In genomic region chr1:178301141-178301540, GRCh38 we compare ENCODE assay signal across 18 cellular contexts.
DNase-seq lines count a peak whose midpoint lies in the region; ATAC-seq, FAIRE-seq and TF ChIP-seq lines count a peak whose summit lies in the region.
"Had no signal": no experiment of that assay in that cellular context is flagged by ENCODE, and none has a peak within 500 bp of the region (broad histone marks: within the 10 kb centered on the region; RNA-seq: fewer than 3 reads in every experiment).

No MANE protein-coding gene starts in this region.

- H3K4me3 Mint-ChIP-seq in type B pancreatic cell, result no peak overlapping the region
- no peak overlapping the region for H3K4me3 Mint-ChIP-seq in activated CD8-positive, alpha-beta T cell treated with anti-CD3 and anti-CD28 coated beads, Interleukin-2, amount 10 ng/mL, durations not matched to agents 7 days and 5 days
- H3K4me3 Mint-ChIP-seq: B cell; CD4-positive, alpha-beta T cell had no signal

- DNase-seq in mucosa of descending colon, result no peak
- DNase-seq in type B pancreatic cell (ENCODE audit: extremely low spot score, unreplicated experiment), result no peak
- no peak for DNase-seq in activated CD8-positive, alpha-beta T cell treated with anti-CD3 and anti-CD28 coated beads, Interleukin-2, amount 10 ng/mL, durations not matched to agents 7 days and 5 days
- no peak for DNase-seq in SHP77 treated with DMSO at 0.1 percent for 48 hours (lab: John Stamatoyannopoulos, UW)
- DNase-seq: C1 segment of cervical spinal cord; Calu3; CD4-positive, alpha-beta T cell; DMS 273 treated with DMSO at 0.1 percent for 48 hours; GOT3 had no signal

- H3K4me1 Mint-ChIP-seq in type B pancreatic cell (ENCODE audit: unreplicated experiment), result peaks cover 8% of the 10 kb centered on the region
- H3K4me1 Mint-ChIP-seq in activated CD8-positive, alpha-beta T cell treated with anti-CD3 and anti-CD28 coated beads, Interleukin-2, amount 10 ng/mL, durations not matched to agents 7 days and 5 days (ENCODE audit: low read depth), result no peaks in the 10 kb centered on the region
- H3K4me1 Mint-ChIP-seq: B cell had no signal

- H3K27ac Mint-ChIP-seq in type B pancreatic cell, result peak overlapping the region; percentile 88
- H3K27ac Mint-ChIP-seq in activated CD8-positive, alpha-beta T cell treated with anti-CD3 and anti-CD28 coated beads, Interleukin-2, amount 10 ng/mL, durations not matched to agents 7 days and 5 days, result no peak overlapping the region
- H3K27ac Mint-ChIP-seq: B cell; CD4-positive, alpha-beta T cell had no signal

- peak overlapping the region; percentile 55 to 77 for H3K27ac ChIP-seq in esophagus (ENCODE audit: low read depth in 2 of 2, low read length in 1 of 2)

- FAIRE-seq in colon (lab: Jason Lieb, UNC), result peak; percentile 24
- FAIRE-seq: A204.1, GM12878, HepG2, HTR-8/SVneo had no signal

- POLR2A ChIA-PET in activated CD8-positive, alpha-beta T cell treated with anti-CD3 and anti-CD28 coated beads, Interleukin-2, amount 10 ng/mL, durations not matched to agents 7 days and 5 days (lab: Charles Lee), result no interaction called here

- H3K36me3 ChIP-seq in esophagus (ENCODE audit: control insufficient read depth in 2 of 2, insufficient read depth in 2 of 2, low read length in 1 of 2) (no peaks in the 10 kb centered on the region), mucosa of descending colon (ENCODE audit: low read depth) (no peaks in the 10 kb centered on the region)
- H3K36me3 ChIP-seq: HAP-1 had no signal

- H3K9me3 ChIP-seq in esophagus (ENCODE audit: control insufficient read depth in 2 of 2, insufficient read depth in 1 of 2, low read depth in 1 of 2, low read length in 1 of 2) (no peaks in the 10 kb centered on the region), mucosa of descending colon (no peaks in the 10 kb centered on the region)
- H3K9me3 ChIP-seq: HAP-1 had no signal

- H3K4me3 ChIP-seq in esophagus (ENCODE audit: low read depth in 1 of 2, low read length in 2 of 2) (no peak overlapping the region), mucosa of descending colon (no peak overlapping the region)
- H3K4me3 ChIP-seq: GM12878, HAP-1 had no signal

- H3K36me3 Mint-ChIP-seq in type B pancreatic cell, result peaks cover 6% of the 10 kb centered on the region
- H3K36me3 Mint-ChIP-seq in activated CD8-positive, alpha-beta T cell treated with anti-CD3 and anti-CD28 coated beads, Interleukin-2, amount 10 ng/mL, durations not matched to agents 7 days and 5 days (ENCODE audit: low read depth), result no peaks in the 10 kb centered on the region

- no peaks in the 10 kb centered on the region for H3K27me3 Mint-ChIP-seq in type B pancreatic cell
- H3K27me3 Mint-ChIP-seq in activated CD8-positive, alpha-beta T cell treated with anti-CD3 and anti-CD28 coated beads, Interleukin-2, amount 10 ng/mL, durations not matched to agents 7 days and 5 days (ENCODE audit: low read depth), result no peaks in the 10 kb centered on the region

- no peak for TF ChIP-seq CTCF in mucosa of descending colon (IDR thresholded peaks at IDR 0.05)
- TF ChIP-seq CTCF in type B pancreatic cell (conservative IDR thresholded peaks at IDR 0.05), result no peak

- 69 to 89% methylated on average over 1 of the region's 1 CpG for WGBS in esophagus, 2 donors

- H3K27me3 ChIP-seq in esophagus (ENCODE audit: control insufficient read depth in 1 of 2, insufficient read depth in 2 of 2, low read length in 2 of 2), result no peaks in the 10 kb centered on the region

- peaks cover 5% of the 10 kb centered on the region for H3K9me3 Mint-ChIP-seq in type B pancreatic cell
- H3K9me3 Mint-ChIP-seq in activated CD8-positive, alpha-beta T cell treated with anti-CD3 and anti-CD28 coated beads, Interleukin-2, amount 10 ng/mL, durations not matched to agents 7 days and 5 days (ENCODE audit: insufficient read depth), result no peaks in the 10 kb centered on the region
- H3K9me3 Mint-ChIP-seq: CD4-positive, alpha-beta T cell had no signal

- CTCF ChIA-PET in activated CD8-positive, alpha-beta T cell treated with anti-CD3 and anti-CD28 coated beads, Interleukin-2, amount 10 ng/mL, durations not matched to agents 7 days and 5 days (lab: Charles Lee), result interaction anchor here (1.1 to 2.5 kb wide), 3 partner anchors 10 to 200 kb away, joined by 3 to 46 read pairs (median 11); no protein-coding TSS in a partner anchor

- peak; percentile 83 for ATAC-seq in mucosa of descending colon
- ATAC-seq in activated CD8-positive, alpha-beta T cell treated with anti-CD3 and anti-CD28 coated beads, Interleukin-2, amount 10 ng/mL, durations not matched to agents 7 days and 5 days, result no peak
- no peak for ATAC-seq in GM21619 (IDR thresholded peaks at IDR 0.05; ENCODE audit: unreplicated experiment)
- ATAC-seq: GM12878, HepG2 had no signal

- H3K4me1 ChIP-seq in esophagus (ENCODE audit: control insufficient read depth in 2 of 2, insufficient read depth in 2 of 2, low read length in 1 of 2) (no peaks in the 10 kb centered on the region), mucosa of descending colon (ENCODE audit: low read depth) (no peaks in the 10 kb centered on the region)

- intact Hi-C loops in mucosa of descending colon (cut with DNase I, micrococcal nuclease), result no loop called here
